ENCODE assay signal across 23 cellular contexts in genomic region chr10:76111404-76111803, GRCh38.
"Had no signal": no experiment of that assay in that cellular context is flagged by ENCODE, and none has a peak within 500 bp of the region (broad histone marks: within the 10 kb centered on the region; RNA-seq: fewer than 3 reads in every experiment).

No MANE protein-coding gene starts in this region.

- H3K36me3 ChIP-seq: esophagus muscularis mucosa, spleen, suprapubic skin, tibial artery had no signal

- ATAC-seq: activated CD4-positive, CD25-positive, alpha-beta regulatory T cell treated with anti-CD3 and anti-CD28 coated beads, Interleukin-2, amount 50 U/mL, for 24 hours; naive thymus-derived CD4-positive, alpha-beta T cell had no signal

- H3K27me3 Mint-ChIP-seq: activated CD4-positive, alpha-beta memory T cell treated with anti-CD3 and anti-CD28 coated beads, Interleukin-2, amount 10 ng/mL, durations not matched to agents 7 days and 5 days; activated T-cell treated with anti-CD3 and anti-CD28 coated beads, Interleukin-2, amount 50 U/mL, for 24 hours; central memory CD8-positive, alpha-beta T cell had no signal

- H3K27ac ChIP-seq: esophagus muscularis mucosa, parathyroid adenoma, spleen, suprapubic skin, tibial artery had no signal

- H3K4me3 Mint-ChIP-seq: activated CD4-positive, alpha-beta memory T cell treated with anti-CD3 and anti-CD28 coated beads, Interleukin-2, amount 10 ng/mL, durations not matched to agents 7 days and 5 days; activated T-cell treated with anti-CD3 and anti-CD28 coated beads, Interleukin-2, amount 50 U/mL, for 24 hours; central memory CD8-positive, alpha-beta T cell; naive thymus-derived CD4-positive, alpha-beta T cell had no signal

- H3K27me3 ChIP-seq: esophagus muscularis mucosa, tibial artery had no signal

- H3K27ac Mint-ChIP-seq: activated CD4-positive, alpha-beta memory T cell treated with anti-CD3 and anti-CD28 coated beads, Interleukin-2, amount 10 ng/mL, durations not matched to agents 7 days and 5 days; activated T-cell treated with anti-CD3 and anti-CD28 coated beads, Interleukin-2, amount 50 U/mL, for 24 hours; naive thymus-derived CD4-positive, alpha-beta T cell had no signal

- H3K9ac ChIP-seq: parathyroid adenoma had no signal

- H3K36me3 Mint-ChIP-seq: naive thymus-derived CD4-positive, alpha-beta T cell had no signal

- DNase-seq: activated CD4-positive, alpha-beta memory T cell treated with anti-CD3 and anti-CD28 coated beads, Interleukin-2, amount 10 ng/mL, durations not matched to agents 7 days and 5 days; activated CD4-positive, alpha-beta T cell treated with anti-CD3 and anti-CD28 coated beads for 48 hours; activated CD8-positive, alpha-beta memory T cell treated with anti-CD3 and anti-CD28 coated beads, Interleukin-2, amount 50 U/mL, for 48 hours; activated gamma-delta T cell; activated naive CD4-positive, alpha-beta T cell treated with anti-CD3 and anti-CD28 coated beads, Interleukin-2, amount 50 U/mL, for 16 hours; activated T-cell treated with anti-CD3 and anti-CD28 coated beads, Interleukin-2, amount 50 U/mL, for 24 hours; amniotic stem cell; dermis blood vessel endothelial cell; effector CD4-positive, alpha-beta T cell; foreskin melanocyte; left ventricle myocardium superior; midbrain; naive thymus-derived CD4-positive, alpha-beta T cell; nucleus accumbens; spleen; stimulated activated naive CD4-positive, alpha-beta T cell; T-helper 1 cell; tibial artery had no signal

- H3K9me3 Mint-ChIP-seq: activated T-cell treated with anti-CD3 and anti-CD28 coated beads, Interleukin-2, amount 50 U/mL, for 24 hours had no signal

- H3K4me1 ChIP-seq: esophagus muscularis mucosa, spleen, suprapubic skin had no signal

- H3K4me3 ChIP-seq: spleen, tibial artery had no signal

- H3K79me2 ChIP-seq: parathyroid adenoma had no signal

- H3K9me3 ChIP-seq: esophagus muscularis mucosa, spleen, suprapubic skin, tibial artery had no signal

- H3K4me1 Mint-ChIP-seq: activated CD4-positive, alpha-beta memory T cell treated with anti-CD3 and anti-CD28 coated beads, Interleukin-2, amount 10 ng/mL, durations not matched to agents 7 days and 5 days; central memory CD8-positive, alpha-beta T cell; naive thymus-derived CD4-positive, alpha-beta T cell had no signal
